ENCODE assay signal across 9 cellular contexts in the genomic region with DNA sequence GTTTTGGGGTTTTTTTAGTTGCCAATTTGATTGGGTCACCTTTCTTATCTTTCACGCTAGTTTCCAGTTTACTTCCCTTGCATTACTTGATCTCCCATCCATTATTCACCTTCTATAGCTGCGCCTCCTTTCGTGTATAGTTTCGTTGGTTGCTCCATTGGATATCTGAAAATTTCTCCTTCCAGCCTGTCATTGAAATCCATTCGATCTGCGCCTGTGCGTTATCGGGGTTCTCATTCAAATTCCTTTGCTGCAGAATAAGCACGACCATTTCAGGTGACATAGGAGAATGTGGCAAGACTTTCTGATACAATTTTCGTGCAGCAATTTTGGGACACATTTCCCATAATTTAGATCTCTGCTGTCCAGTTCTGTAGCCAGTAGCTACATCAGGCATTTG. TPM values are rescaled to one million over a fixed set of nuclear protein-coding genes. Genes with fewer than 3 reads are reported as not detected.
A peak's percentile ranks its signal among the peaks of the same experiment; 100 is the strongest.
DNase-seq lines count a peak whose midpoint lies in the region; ATAC-seq, FAIRE-seq and TF ChIP-seq lines count a peak whose summit lies in the region.
"Had no signal": no experiment of that assay in that cellular context is flagged by ENCODE, and none has a peak within 500 bp of the region (broad histone marks: within the 10 kb centered on the region; RNA-seq: fewer than 3 reads in every experiment).

No MANE protein-coding gene starts in this region.

- H3K4me2 ChIP-seq in K562 (ENCODE audit: insufficient read depth, low read length) (peak overlapping the region; percentile 89), mesenchymal stem cell (ENCODE audit: low read length, poor library complexity, severe bottlenecking) (peak overlapping the region; percentile 67)

- TF ChIP-seq EP300 in K562 (IDR thresholded peaks at IDR 0.05; ENCODE audit: low read length) = no peak

- H4K91ac ChIP-seq in mesenchymal stem cell (ENCODE audit: low read length) = no peak overlapping the region

- POLR2A ChIA-PET in AG04450 (lab: Yijun Ruan, JAX) = interaction anchor here (1.2 to 1.3 kb wide), 2 partner anchors 23 to 155 kb away, joined by 3 read pairs; no protein-coding TSS in a partner anchor
- POLR2A ChIA-PET in K562 (lab: Yijun Ruan, JAX) = interaction anchor here (0.5 to 0.8 kb wide), 3 partner anchors 13 to 48 kb away, joined by 3 read pairs; no protein-coding TSS in a partner anchor

- ATAC-seq in K562 = no peak
- no peak for ATAC-seq in aorta (ENCODE audit: low FRiP score)
- no peak for ATAC-seq in GM21390 (IDR thresholded peaks at IDR 0.05; ENCODE audit: unreplicated experiment)

- FAIRE-seq in K562 (lab: Jason Lieb, UNC) = no peak
- FAIRE-seq: islet of Langerhans had no signal

- no peak overlapping the region for H2BK5ac ChIP-seq in mesenchymal stem cell (ENCODE audit: low read depth, low read length, poor library complexity, severe bottlenecking)

- no peaks in the 10 kb centered on the region for H3K9me1 ChIP-seq in K562 (ENCODE audit: control insufficient read depth, insufficient read depth, low read length)

- H3K79me1 ChIP-seq in mesenchymal stem cell (replicated peaks; ENCODE audit: low read length, poor library complexity, severe bottlenecking) = peaks cover 11% of the 10 kb centered on the region

- no peak overlapping the region for H2AK5ac ChIP-seq in mesenchymal stem cell (ENCODE audit: low read length, severe bottlenecking)

- peak overlapping the region; percentile 5 to 87; a peak in 3 of 4 replicates for H3K9ac ChIP-seq in K562 (ENCODE audit: insufficient read depth in 1 of 2, low read depth in 2 of 2, low read length in 2 of 2)
- H3K9ac ChIP-seq in mesenchymal stem cell (ENCODE audit: low read length) = peak overlapping the region; percentile 100

- peak overlapping the region; percentile 79 for H3K4me3 ChIP-seq in AG04450 (ENCODE audit: low read depth, low read length)
- peak overlapping the region; percentile 94 for H3K4me3 ChIP-seq in HFF-Myc (replicated peaks; ENCODE audit: low read depth, low read length)
- peak overlapping the region; percentile 95 for H3K4me3 ChIP-seq in K562
- peak overlapping the region in 1 of 2 experiments; percentile 100 for H3K4me3 ChIP-seq in mesenchymal stem cell (ENCODE audit: insufficient read depth in 1 of 2, low read depth in 1 of 2, low read length in 2 of 2)
- H3K4me3 ChIP-seq in aorta (ENCODE audit: low read length in 2 of 2) = peak overlapping the region; percentile 85 to 97

- no peaks in the 10 kb centered on the region for H3K27me3 ChIP-seq in AG04450 (ENCODE audit: control insufficient read depth, insufficient read depth, low read length)
- H3K27me3 ChIP-seq in K562 (ENCODE audit: control insufficient read depth in 2 of 2, insufficient read depth in 2 of 2, low read length in 2 of 2) = no peaks in the 10 kb centered on the region
- H3K27me3 ChIP-seq in mesenchymal stem cell (ENCODE audit: control insufficient read depth in 1 of 2, insufficient read depth in 1 of 2, low read length in 2 of 2) = no peaks in the 10 kb centered on the region
- no peaks in the 10 kb centered on the region for H3K27me3 ChIP-seq in aorta (ENCODE audit: control insufficient read depth in 1 of 2, insufficient read depth in 2 of 2, low read length in 1 of 2)

- no peak overlapping the region for H2BK12ac ChIP-seq in mesenchymal stem cell (ENCODE audit: low read length in 2 of 2)

- DNase-seq in AG04450 (ENCODE audit: low read depth, low spot score) (no peak), HFF-Myc (ENCODE audit: extremely low read depth, low read depth) (no peak), K562 (ENCODE audit: extremely low read depth in 1 of 4, low spot score in 3 of 4) (peak in 2 of 4 experiments; percentile 7 to 24), mesenchymal stem cell (no peak), aorta (no peak), NCI-H1694 (lab: John Stamatoyannopoulos, UW) (no peak)
- no peak for DNase-seq in activated CD4-positive, alpha-beta T cell treated with anti-CD3 and anti-CD28 coated beads for 4 hours

- H3K4me1 ChIP-seq in K562 (replicated peaks in 1 of 2; ENCODE audit: control insufficient read depth in 2 of 2, insufficient read depth in 2 of 2, low read length in 2 of 2) = peaks cover 2 to 6% of the 10 kb centered on the region in 2 experiments; a peak in 2 of 5 replicates
- H3K4me1 ChIP-seq in mesenchymal stem cell (ENCODE audit: control insufficient read depth, insufficient read depth, low read depth, low read length) = peaks cover 5% of the 10 kb centered on the region
- peaks cover 0 to 6% of the 10 kb centered on the region in 2 donors for H3K4me1 ChIP-seq in aorta (ENCODE audit: control insufficient read depth in 1 of 2, insufficient read depth in 2 of 2, low read length in 2 of 2)

- H3K14ac ChIP-seq in mesenchymal stem cell (ENCODE audit: low read length in 2 of 2) = no peak overlapping the region

- TF ChIP-seq CTCF in AG04450 (IDR thresholded peaks at IDR 0.05; ENCODE audit: low read depth, low read length) (no peak), HFF-Myc (IDR thresholded peaks at IDR 0.05; ENCODE audit: low read depth, low read length, missing control alignments) (no peak), K562 (IDR thresholded peaks at IDR 0.05 in 2 of 3, conservative IDR thresholded peaks at IDR 0.05 in 1 of 3; ENCODE audit: insufficient read depth in 2 of 3, low read depth in 1 of 3, low read length in 3 of 3) (no peak)

- CTCF ChIA-PET in AG04450 (lab: Charles Lee) = interaction anchor here (0.7 to 1.5 kb wide), 4 partner anchors 22 to 188 kb away, joined by 3 to 4 read pairs (median 3); no protein-coding TSS in a partner anchor
- CTCF ChIA-PET in K562 (lab: Yijun Ruan, JAX; ENCODE audit: low intra/inter-chr PET ratio) = no interaction called here

- no peak overlapping the region for H3K23ac ChIP-seq in mesenchymal stem cell (ENCODE audit: low read length in 2 of 2)

- intact Hi-C loops in K562 (cut with micrococcal nuclease) (loop anchor here (5.0 kb wide), 1 partner anchor 158 kb away; no protein-coding TSS in a partner anchor), aorta (cut with DNase I) (loop anchor here (1.0 to 10.0 kb wide), 5 partner anchors 153 to 448 kb away; no protein-coding TSS in a partner anchor)

- BruUV-seq in K562 (replicated peaks; lab: Mats Ljungman, UMichigan) = TSS peak; percentile 76

- no peaks in the 10 kb centered on the region for H3K9me3 ChIP-seq in AG04450 (ENCODE audit: control insufficient read depth, insufficient read depth, low read length)
- no peaks in the 10 kb centered on the region for H3K9me3 ChIP-seq in K562 (replicated peaks; ENCODE audit: control insufficient read depth, insufficient read depth, low read depth, low read length)
- no peaks in the 10 kb centered on the region for H3K9me3 ChIP-seq in mesenchymal stem cell (ENCODE audit: control insufficient read depth, low read length)
- no peaks in the 10 kb centered on the region for H3K9me3 ChIP-seq in aorta (ENCODE audit: control insufficient read depth, low read length)

- H2BK120ac ChIP-seq in mesenchymal stem cell (ENCODE audit: low read depth, low read length) = no peak overlapping the region

- TF ChIP-seq RAD21 in K562 (CRISPR knock-in tag; conservative IDR thresholded peaks at IDR 0.05 in 1 of 2, IDR thresholded peaks at IDR 0.05 in 1 of 2) = no peak

- no peak for TF ChIP-seq POLR2A in K562 (conservative IDR thresholded peaks at IDR 0.05)

- no peak overlapping the region for H4K8ac ChIP-seq in mesenchymal stem cell (ENCODE audit: low read length)

- H3K79me2 ChIP-seq in K562 (ENCODE audit: control insufficient read depth, insufficient read depth, low read length) = peaks cover 52% of the 10 kb centered on the region

- H3K27ac ChIP-seq in AG04450 (ENCODE audit: low read depth, low read length) (no peak overlapping the region), K562 (ENCODE audit: extremely low read depth, low read depth, low read length) (peak overlapping the region; percentile 75), mesenchymal stem cell (ENCODE audit: low read length, poor library complexity, severe bottlenecking) (no peak overlapping the region), aorta (ENCODE audit: low read depth in 1 of 2, low read length in 2 of 2) (no peak overlapping the region)

- H3K18ac ChIP-seq in mesenchymal stem cell (ENCODE audit: low read depth in 1 of 2, low read length in 2 of 2) = no peak overlapping the region

- in situ Hi-C loops in K562 (cut with MboI) = no loop called here

- H2AFZ ChIP-seq in K562 (ENCODE audit: low read depth, low read length) (peak overlapping the region; percentile 83), mesenchymal stem cell (ENCODE audit: low read depth, low read length) (no peak overlapping the region)

- under 1% methylated on average over 10 of the region's 10 CpGs for WGBS in K562 (ENCODE audit: insufficient coverage, low coverage, missing lambda C conversion rate)
- 35% methylated on average over 9 of the region's 10 CpGs for WGBS in mesenchymal stem cell
- WGBS in aorta, 2 donors = 2 to 5% methylated on average over 10 of the region's 10 CpGs

- no peak overlapping the region for H2BK15ac ChIP-seq in mesenchymal stem cell (ENCODE audit: low read depth, poor library complexity, severe bottlenecking)

- no peak overlapping the region for H3K4ac ChIP-seq in mesenchymal stem cell (ENCODE audit: low read depth in 1 of 2, low read length in 2 of 2)

- no peaks in the 10 kb centered on the region for H4K20me1 ChIP-seq in K562 (replicated peaks; ENCODE audit: control insufficient read depth, insufficient read depth, low read length)

- H3K36me3 ChIP-seq in K562 (ENCODE audit: control insufficient read depth, insufficient read depth, low read length) = peaks cover 25% of the 10 kb centered on the region
- H3K36me3 ChIP-seq in mesenchymal stem cell (ENCODE audit: control insufficient read depth in 1 of 2, insufficient read depth in 2 of 2, low read depth in 1 of 2, low read length in 2 of 2) = peaks cover 0 to 21% of the 10 kb centered on the region in 2 experiments
- no peaks in the 10 kb centered on the region for H3K36me3 ChIP-seq in aorta (ENCODE audit: control insufficient read depth in 1 of 2, insufficient read depth in 2 of 2, low read length in 1 of 2)

RNA-seq across cellular contexts. Expression of a gene that starts 0.8 kb away (rescaled TPM):
- polyA plus RNA-seq in AG04450 (2011; rRNA removed) (37.4 and 47.6 TPM in 2 replicates), K562 (2011; rRNA removed) (48.2 and 49.0 TPM in 2 replicates), K562 (2014; fragmentation: Illumina TruSeq; extraction: Trizol) (32.6 and 46.3 TPM in 2 replicates), K562 (2014; fragmentation: Nextera tagmentation; extraction: Ambion mirVana) (10 to 100 TPM; 11.6 to 12.0 TPM), K562 (2014; rRNA removed) (23.6 and 24.3 TPM in 2 replicates), aorta (10 to 100 TPM in 1 of 2 donors, 1 to 10 TPM in 1; 7.4 to 16.6 TPM)
- 30.2 and 39.8 TPM in 2 replicates for polyA minus RNA-seq in AG04450 (2011; rRNA and poly(A)+ RNA removed)
- total RNA-seq in K562 (2011; cell fraction: chromatin; rRNA removed; ENCODE audit: low replicate concordance) = 57.2 and 107 TPM in 2 replicates
- 14.2 and 17.8 TPM in 2 replicates for total RNA-seq in K562 (2011; cell fraction: nucleolus; rRNA removed)
- total RNA-seq in K562 (2011; cell fraction: nucleoplasm; rRNA removed) = 38.7 and 42.7 TPM in 2 replicates
- total RNA-seq in K562 (2014; rRNA removed) (24.7 and 31.8 TPM in 2 replicates), K562 (2014; rRNA removed; fragmentation: Illumina TruSeq; extraction: Trizol) (31.8 and 34.9 TPM in 2 replicates), K562 (2015; rRNA removed; fragmentation: Illumina TruSeq; extraction: Trizol) (26.9 and 30.6 TPM in 2 replicates), K562 (2021) (26.5 and 28.7 TPM in 2 replicates), aorta (10 to 100 TPM; 31.9 to 44.6 TPM)
- 13.4 and 25.4 TPM in 2 replicates for polyA plus RNA-seq in K562 (2011; cell fraction: cytosol; rRNA removed)
- polyA plus RNA-seq in K562 (2011; cell fraction: nucleus; rRNA removed) = 27.4 and 42.9 TPM in 2 replicates
- polyA plus RNA-seq in K562 (2012) = 15.8 and 22.6 TPM in 2 replicates
- 76.8 and 101 TPM in 2 replicates for polyA minus RNA-seq in K562 (2011; rRNA and poly(A)+ RNA removed)
- 24.9 and 25.6 TPM in 2 replicates for polyA minus RNA-seq in K562 (2011; cell fraction: cytosol; rRNA and poly(A)+ RNA removed)
- 20.9 and 43.7 TPM in 2 replicates for polyA minus RNA-seq in K562 (2011; cell fraction: nucleus; rRNA and poly(A)+ RNA removed)
- 19.3 TPM for polyA plus RNA-seq in mesenchymal stem cell (2013, experiment 1 of 2)
- polyA plus RNA-seq in mesenchymal stem cell (2013, experiment 2 of 2) = 19.4 TPM

RNA-seq across cellular contexts. Expression of a gene that starts 0.9 kb away (rescaled TPM):
- 11.0 and 17.0 TPM in 2 replicates for polyA plus RNA-seq in AG04450 (2011; rRNA removed)
- polyA minus RNA-seq in AG04450 (2011; rRNA and poly(A)+ RNA removed) = 2.5 and 5.2 TPM in 2 replicates
- total RNA-seq in K562 (2011; cell fraction: chromatin; rRNA removed; ENCODE audit: low replicate concordance) = 5.8 and 14.6 TPM in 2 replicates
- total RNA-seq in K562 (2011; cell fraction: nucleolus; rRNA removed) = 7.0 and 7.3 TPM in 2 replicates
- 9.4 and 11.3 TPM in 2 replicates for total RNA-seq in K562 (2011; cell fraction: nucleoplasm; rRNA removed)
- total RNA-seq in K562 (2014; rRNA removed) = 23.3 and 31.4 TPM in 2 replicates
- total RNA-seq in K562 (2014; rRNA removed; fragmentation: Illumina TruSeq; extraction: Trizol) = 28.2 and 30.4 TPM in 2 replicates
- total RNA-seq in K562 (2015; rRNA removed; fragmentation: Illumina TruSeq; extraction: Trizol) = 27.0 and 32.5 TPM in 2 replicates
- 24.2 and 26.0 TPM in 2 replicates for total RNA-seq in K562 (2021)
- polyA plus RNA-seq in K562 (2011; rRNA removed) = 19.3 and 23.0 TPM in 2 replicates
- polyA plus RNA-seq in K562 (2011; cell fraction: cytosol; rRNA removed) = 5.3 and 6.2 TPM in 2 replicates
- 6.1 and 6.2 TPM in 2 replicates for polyA plus RNA-seq in K562 (2011; cell fraction: nucleus; rRNA removed)
- polyA plus RNA-seq in K562 (2012) = 15.1 and 17.8 TPM in 2 replicates
- polyA plus RNA-seq in K562 (2014; fragmentation: Illumina TruSeq; extraction: Trizol) = 23.8 and 29.4 TPM in 2 replicates
- polyA plus RNA-seq in K562 (2014; fragmentation: Nextera tagmentation; extraction: Ambion mirVana) = 10 to 100 TPM in 1 of 2 experiments, 1 to 10 TPM in 1; 8.4 to 11.7 TPM
- 24.2 and 27.8 TPM in 2 replicates for polyA plus RNA-seq in K562 (2014; rRNA removed)
- 9.3 and 10.0 TPM in 2 replicates for polyA minus RNA-seq in K562 (2011; rRNA and poly(A)+ RNA removed)
- 5.5 and 7.9 TPM in 2 replicates for polyA minus RNA-seq in K562 (2011; cell fraction: cytosol; rRNA and poly(A)+ RNA removed)
- polyA minus RNA-seq in K562 (2011; cell fraction: nucleus; rRNA and poly(A)+ RNA removed) = 7.4 and 8.2 TPM in 2 replicates
- polyA plus RNA-seq in mesenchymal stem cell (2013, experiment 1 of 2) = 28.1 TPM
- polyA plus RNA-seq in mesenchymal stem cell (2013, experiment 2 of 2) = 31.0 TPM
- 10 to 100 TPM; 17.3 to 20.2 TPM for total RNA-seq in aorta
- polyA plus RNA-seq in aorta = 10 to 100 TPM; 17.1 to 31.7 TPM
